14 cellular contexts compared by ENCODE assay signal in genomic region chr1:3869751-3870301, GRCh38. TPM values are rescaled to one million over a fixed set of nuclear protein-coding genes. Genes with fewer than 3 reads are reported as not detected.
DNase-seq lines count a peak whose midpoint lies in the region; ATAC-seq and TF ChIP-seq lines count a peak whose summit lies in the region.
"Had no signal": no experiment of that assay in that cellular context is flagged by ENCODE, and none has a peak within 500 bp of the region (broad histone marks: within the 10 kb centered on the region; RNA-seq: fewer than 3 reads in every experiment).

No MANE protein-coding gene starts in this region.

- H2AFZ ChIP-seq in mammary epithelial cell (ENCODE audit: low read depth, low read length): peak overlapping the region; percentile 3

- TF ChIP-seq CTCF in mammary epithelial cell (conservative IDR thresholded peaks at IDR 0.05 in 1 of 2, IDR thresholded peaks at IDR 0.05 in 1 of 2; ENCODE audit: extremely low read depth in 1 of 2, insufficient read depth in 1 of 2, low read depth in 1 of 2, low read length in 2 of 2) (no peak), MCF 10A (IDR thresholded peaks at IDR 0.05; ENCODE audit: unreplicated experiment) (no peak), glutamatergic neuron (IDR thresholded peaks at IDR 0.05; ENCODE audit: partially characterized antibody, unreplicated experiment) (no peak)

- intact Hi-C loops in mammary epithelial cell (cut with micrococcal nuclease): no loop called here
- intact Hi-C loops in MCF 10A (cut with micrococcal nuclease): no loop called here
- intact Hi-C loops in aorta (cut with DNase I): no loop called here

- POLR2A ChIA-PET in MCF 10A (lab: Yijun Ruan, JAX): interaction anchor here (1.4 kb wide), 1 partner anchor 12 kb away, joined by 4 read pairs; the partner anchor contains the start of gene DFFB

- no peak overlapping the region for H3K4me3 Mint-ChIP-seq in MCF 10A (ENCODE audit: unreplicated experiment)
- H3K4me3 Mint-ChIP-seq in glutamatergic neuron (ENCODE audit: unreplicated experiment): peak overlapping the region; percentile 74

- no peaks in the 10 kb centered on the region for H3K79me2 ChIP-seq in mammary epithelial cell (ENCODE audit: insufficient read depth, low read length)

- ATAC-seq in aorta (ENCODE audit: low FRiP score): no peak
- no peak for ATAC-seq in GM18868 (IDR thresholded peaks at IDR 0.05; ENCODE audit: unreplicated experiment)
- ATAC-seq: left ventricle myocardium superior had no signal

- no peak for DNase-seq in mammary epithelial cell
- no peak for DNase-seq in MCF 10A (ENCODE audit: unreplicated experiment)
- DNase-seq in NT2/D1 (ENCODE audit: low read depth, low spot score): no peak
- peak; percentile 94 for DNase-seq in glutamatergic neuron
- DNase-seq in aorta: peak; percentile 30 to 55
- no peak for DNase-seq in NCI-H128 (lab: John Stamatoyannopoulos, UW; ENCODE audit: unreplicated experiment)
- no peak for DNase-seq in occipital lobe (lab: John Stamatoyannopoulos, UW)
- DNase-seq: DND-41, Kasumi-1, left ventricle myocardium superior, uterus had no signal

- H4K20me1 ChIP-seq in mammary epithelial cell (ENCODE audit: insufficient read depth, low read length): no peaks in the 10 kb centered on the region

- H3K4me3 ChIP-seq in mammary epithelial cell (replicated peaks in 1 of 3; ENCODE audit: insufficient read depth in 1 of 3, low read depth in 2 of 3, low read length in 3 of 3): no peak overlapping the region
- no peak overlapping the region for H3K4me3 ChIP-seq in NT2/D1 (ENCODE audit: insufficient read length, low read depth)
- no peak overlapping the region for H3K4me3 ChIP-seq in aorta (ENCODE audit: low read length in 2 of 2)
- H3K4me3 ChIP-seq: SJSA1, uterus had no signal

- H3K27ac ChIP-seq in mammary epithelial cell (ENCODE audit: insufficient read depth, low read depth, low read length) (no peak overlapping the region), aorta (ENCODE audit: low read depth in 1 of 2, low read length in 2 of 2) (no peak overlapping the region)
- H3K27ac ChIP-seq: neutrophil, SJSA1, uterus had no signal

- H3K36me3 Mint-ChIP-seq in MCF 10A (ENCODE audit: insufficient read depth, unreplicated experiment) (peaks cover 37% of the 10 kb centered on the region), glutamatergic neuron (ENCODE audit: unreplicated experiment) (peaks cover 7% of the 10 kb centered on the region)

- H3K27me3 Mint-ChIP-seq in MCF 10A (ENCODE audit: insufficient read depth, unreplicated experiment): no peaks in the 10 kb centered on the region
- H3K27me3 Mint-ChIP-seq in glutamatergic neuron (ENCODE audit: unreplicated experiment): peaks cover 26% of the 10 kb centered on the region

- H3K27ac Mint-ChIP-seq in MCF 10A (ENCODE audit: low read depth, unreplicated experiment) (no peak overlapping the region), glutamatergic neuron (ENCODE audit: unreplicated experiment) (peak overlapping the region; percentile 99)

- peaks cover 10% of the 10 kb centered on the region for H3K4me1 ChIP-seq in mammary epithelial cell (ENCODE audit: insufficient read depth, low read length)
- peaks cover 12% of the 10 kb centered on the region for H3K4me1 ChIP-seq in NT2/D1 (ENCODE audit: insufficient read depth, insufficient read length)
- H3K4me1 ChIP-seq in aorta (ENCODE audit: control insufficient read depth in 1 of 2, insufficient read depth in 2 of 2, low read length in 2 of 2): no peaks in the 10 kb centered on the region
- H3K4me1 ChIP-seq: uterus had no signal

- no peak overlapping the region for H3K4me2 ChIP-seq in mammary epithelial cell (ENCODE audit: insufficient read depth, low read depth, low read length)

- peaks cover 2% of the 10 kb centered on the region for H3K36me3 ChIP-seq in mammary epithelial cell (ENCODE audit: insufficient read depth, low read length)
- peaks cover 11% of the 10 kb centered on the region for H3K36me3 ChIP-seq in NT2/D1 (ENCODE audit: insufficient read depth, insufficient read length, low read length)
- H3K36me3 ChIP-seq in aorta (ENCODE audit: control insufficient read depth in 1 of 2, insufficient read depth in 2 of 2, low read length in 1 of 2): peaks cover 0 to 10% of the 10 kb centered on the region in 2 donors
- H3K36me3 ChIP-seq: uterus had no signal

- dilution Hi-C loops in mammary epithelial cell (cut with HindIII; ENCODE audit: low sequenced_read_pairs): no loop called here

- H3K27me3 ChIP-seq in mammary epithelial cell (ENCODE audit: insufficient read depth, low read length) (no peaks in the 10 kb centered on the region), NT2/D1 (ENCODE audit: insufficient read depth, insufficient read length) (no peaks in the 10 kb centered on the region), aorta (ENCODE audit: control insufficient read depth in 1 of 2, insufficient read depth in 2 of 2, low read length in 1 of 2) (no peaks in the 10 kb centered on the region)
- H3K27me3 ChIP-seq: neutrophil, SJSA1, uterus had no signal

- H3K9me3 Mint-ChIP-seq in MCF 10A (ENCODE audit: unreplicated experiment) (no peaks in the 10 kb centered on the region), glutamatergic neuron (ENCODE audit: unreplicated experiment) (peaks cover 20% of the 10 kb centered on the region)

- H3K4me1 Mint-ChIP-seq in MCF 10A (ENCODE audit: insufficient read depth, unreplicated experiment) (no peaks in the 10 kb centered on the region), glutamatergic neuron (ENCODE audit: low read depth, unreplicated experiment) (peaks cover 19% of the 10 kb centered on the region)

- CTCF ChIA-PET in mammary epithelial cell (lab: Charles Lee; ENCODE audit: low non-redundant PET): interaction anchor here (0.6 kb wide), 1 partner anchor 38 kb away, joined by 4 read pairs; no protein-coding TSS in a partner anchor
- CTCF ChIA-PET in MCF 10A (lab: Yijun Ruan, JAX): no interaction called here

- H3K9me3 ChIP-seq in mammary epithelial cell (replicated peaks; ENCODE audit: insufficient read depth, low read length): peaks cover 4% of the 10 kb centered on the region
- peaks cover 5% of the 10 kb centered on the region; the same call in 1 of the 2 replicates for H3K9me3 ChIP-seq in NT2/D1 (ENCODE audit: insufficient read depth, low read length)
- no peaks in the 10 kb centered on the region for H3K9me3 ChIP-seq in aorta (ENCODE audit: control insufficient read depth, low read length)
- H3K9me3 ChIP-seq: neutrophil, SJSA1, uterus had no signal

- BruUV-seq in mammary epithelial cell (replicated peaks; lab: Mats Ljungman, UMichigan): no TSS peak
- no TSS peak for BruUV-seq in MCF 10A (replicated peaks; lab: Mats Ljungman, UMichigan)

- H3K9ac ChIP-seq in mammary epithelial cell (ENCODE audit: insufficient read depth, low read length) (no peak overlapping the region), NT2/D1 (ENCODE audit: insufficient read length, low read depth) (peak overlapping the region; percentile 56)

- in situ Hi-C loops in mammary epithelial cell (cut with MboI; ENCODE audit: low sequenced_read_pairs in 2 of 2): no loop called here

- WGBS in mammary epithelial cell (ENCODE audit: low coverage, missing lambda C conversion rate): 70% methylated on average over 11 of the region's 18 CpGs
- 79 to 81% methylated on average over 18 of the region's 18 CpGs for WGBS in aorta, 2 donors

RNA-seq across cellular contexts. Expression of gene DFFB, which starts 12.6 kb away (rescaled TPM):
- total RNA-seq in mammary epithelial cell: 1 to 10 TPM; 3.3 to 4.8 TPM
- 5.5 TPM for polyA plus RNA-seq in mammary epithelial cell
- polyA minus RNA-seq in mammary epithelial cell: 6.7 TPM
- total RNA-seq in MCF 10A (2022): 4.5 and 4.8 TPM in 2 replicates
- total RNA-seq in glutamatergic neuron (ENCODE audit: unreplicated experiment): 16.4 TPM
- 10 to 100 TPM in 1 of 2 donors, 1 to 10 TPM in 1; 5.7 to 10.2 TPM for total RNA-seq in aorta
- 1 to 10 TPM; 4.3 to 8.1 TPM for polyA plus RNA-seq in aorta
- total RNA-seq in occipital lobe: 12.6 TPM

RNA-seq across cellular contexts. Expression of gene CEP104, which starts 12.8 kb away (rescaled TPM):
- total RNA-seq in mammary epithelial cell (10 to 100 TPM; 39.2 to 76.6 TPM), MCF 10A (2022) (68.7 and 74.1 TPM in 2 replicates), glutamatergic neuron (ENCODE audit: unreplicated experiment) (102 TPM), aorta (10 to 100 TPM; 47.8 to 53.6 TPM), occipital lobe (16.7 TPM)
- polyA plus RNA-seq in mammary epithelial cell (26.1 TPM), aorta (1 to 10 TPM; 8.1 to 8.5 TPM)
- 39.2 TPM for polyA minus RNA-seq in mammary epithelial cell

RNA-seq across cellular contexts. Expression of gene C1orf174, which starts 30.2 kb away (rescaled TPM):
- total RNA-seq in mammary epithelial cell (10 to 100 TPM; 26.8 to 30.8 TPM), MCF 10A (2022) (22.4 and 24.4 TPM in 2 replicates), glutamatergic neuron (ENCODE audit: unreplicated experiment) (16.9 TPM), aorta (10 to 100 TPM; 16.7 to 19.8 TPM), occipital lobe (17.3 TPM)
- polyA plus RNA-seq in mammary epithelial cell (41.3 TPM), aorta (10 to 100 TPM; 12.6 to 15.6 TPM)
- 41.9 TPM for polyA minus RNA-seq in mammary epithelial cell

Comparison
In these comparisons a context has a peak if more than half of its experiments do, and no peak if none do; other contexts are left out.
1. DNase-seq: peak in glutamatergic neuron (single experiment) and aorta (2 of 2); none in mammary epithelial cell (single experiment), MCF 10A (single experiment), NT2/D1 (single experiment), NCI-H128 (single experiment) and occipital lobe (single experiment).